Comparison of ENCODE assay signal across 8 cellular contexts in the genomic region with DNA sequence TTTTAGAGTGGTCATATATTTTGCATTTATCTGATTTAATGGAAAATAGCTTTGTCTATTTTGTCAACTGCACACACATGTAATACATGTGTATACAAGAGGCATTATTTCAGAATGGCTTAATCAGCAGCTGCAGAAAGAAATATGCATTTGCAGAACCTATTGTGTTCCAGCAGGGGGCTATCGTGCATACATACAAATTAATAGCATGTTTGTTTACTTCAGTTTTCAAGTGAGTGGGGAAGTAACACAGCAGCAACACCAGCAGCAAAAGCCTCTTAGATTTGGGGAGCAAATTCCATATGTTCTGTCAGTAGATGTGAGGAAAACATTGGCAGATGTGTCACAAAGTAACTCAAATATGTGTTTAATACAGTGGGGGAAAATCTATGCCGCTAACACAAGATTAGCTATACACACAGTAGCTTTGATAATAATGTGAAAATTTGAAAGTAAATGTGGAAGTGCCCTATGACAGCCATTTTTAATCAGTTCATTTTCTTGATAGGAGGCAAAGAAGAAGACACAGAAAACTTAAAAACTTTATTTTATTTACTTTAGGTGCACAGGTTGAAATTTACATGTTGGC.
A peak's percentile ranks its signal among the peaks of the same experiment; 100 is the strongest.
DNase-seq lines count a peak whose midpoint lies in the region; ATAC-seq, FAIRE-seq and TF ChIP-seq lines count a peak whose summit lies in the region.

No MANE protein-coding gene starts in this region.

- peak; percentile 71 for FAIRE-seq in GM12878 (lab: Jason Lieb, UNC)

- TF ChIP-seq RAD21 in GM12878 (IDR thresholded peaks at IDR 0.05; ENCODE audit: insufficient read depth, low read depth, low read length), result peak; percentile 91

- H3K4me3 ChIP-seq in GM12878 (no peak overlapping the region), neuronal stem cell (ENCODE audit: low read length in 2 of 2) (no peak overlapping the region)

- 50% methylated on average over 2 of the region's 2 CpGs for WGBS in GM12878 (ENCODE audit: insufficient coverage, insufficient replicate concordance, low lambda C conversion rate, missing lambda C conversion rate)
- no CpG with 5 or more reads among the region's 2 CpGs for WGBS in neuronal stem cell (ENCODE audit: extremely low coverage in 2 of 2, insufficient read length in 2 of 2, insufficient replicate concordance in 1 of 2), 2 donors

- in situ Hi-C loops in GM12878 (cut with MboI), result no loop called here

- H3K9ac ChIP-seq in GM12878 (ENCODE audit: control insufficient read depth, insufficient read depth, low read length), result no peak overlapping the region
- H3K9ac ChIP-seq in neuronal stem cell (ENCODE audit: low read depth, low read length, poor library complexity), result no peak overlapping the region

- DNase-seq in AG09319 (ENCODE audit: extremely low read depth, low read depth), result peak; percentile 37
- peak; percentile 50 for DNase-seq in NCI-H510A (lab: John Stamatoyannopoulos, UW)
- peak; percentile 11 for DNase-seq in GM12878 (ENCODE audit: low read depth, low spot score)
- peak in 1 of 2 donors; percentile 6 for DNase-seq in left colon
- DNase-seq in activated T-cell treated with anti-CD3 and anti-CD28 coated beads, Interleukin-2, amount 50 U/mL, for 48 hours, result no peak
- no peak for DNase-seq in neuronal stem cell (ENCODE audit: low spot score)

- no peak overlapping the region for H2AK5ac ChIP-seq in neuronal stem cell (ENCODE audit: low read depth, low read length)

- no peaks in the 10 kb centered on the region for H3K4me1 ChIP-seq in GM12878 (ENCODE audit: control insufficient read depth, insufficient read depth, low read length)
- peaks cover 4 to 16% of the 10 kb centered on the region in 2 donors for H3K4me1 ChIP-seq in neuronal stem cell (ENCODE audit: control insufficient read depth in 2 of 2, insufficient read depth in 1 of 2, low read depth in 1 of 2, low read length in 2 of 2)

- no peaks in the 10 kb centered on the region for H3K79me1 ChIP-seq in neuronal stem cell (ENCODE audit: low read depth, low read length)

- H3K18ac ChIP-seq in neuronal stem cell (ENCODE audit: low read length), result no peak overlapping the region

- no peak overlapping the region for H3K14ac ChIP-seq in neuronal stem cell (ENCODE audit: low read length)

- H3K36me3 ChIP-seq in GM12878 (ENCODE audit: control insufficient read depth in 2 of 2, insufficient read depth in 2 of 2, low read length in 1 of 2), result no peaks in the 10 kb centered on the region
- H3K36me3 ChIP-seq in neuronal stem cell (replicated peaks in 1 of 2; ENCODE audit: control insufficient read depth in 2 of 2, insufficient read depth in 2 of 2, low read length in 2 of 2), result no peaks in the 10 kb centered on the region

- TF ChIP-seq CTCF in AG09319 (IDR thresholded peaks at IDR 0.05; ENCODE audit: low read depth, low read length) (peak; percentile 83), GM12878 (IDR thresholded peaks at IDR 0.05 in 2 of 3, conservative IDR thresholded peaks at IDR 0.05 in 1 of 3; ENCODE audit: control insufficient read depth in 2 of 3, extremely low read depth in 1 of 3, insufficient read depth in 1 of 3, low read depth in 3 of 3, low read length in 3 of 3) (peak; percentile 73 to 78 (median 75))

- no peak overlapping the region for H4K91ac ChIP-seq in neuronal stem cell (ENCODE audit: low read depth, low read length, poor library complexity)

- TF ChIP-seq POLR2A in GM12878 (IDR thresholded peaks at IDR 0.05; ENCODE audit: low read depth, low read length), result no peak

- no peak overlapping the region for H2BK120ac ChIP-seq in neuronal stem cell (ENCODE audit: low read depth, low read length)

- H3K23ac ChIP-seq in neuronal stem cell (ENCODE audit: low read depth, low read length, poor library complexity), result no peak overlapping the region

- H2BK12ac ChIP-seq in neuronal stem cell (ENCODE audit: low read length), result no peak overlapping the region

- no peak overlapping the region for H4K8ac ChIP-seq in neuronal stem cell (ENCODE audit: low read depth, low read length)

- intact Hi-C loops in GM12878 (cut with micrococcal nuclease; ENCODE audit: unreplicated experiment), result loop anchor here (1.0 to 5.0 kb wide), 4 partner anchors 183 to 694 kb away; no protein-coding TSS in a partner anchor
- intact Hi-C loops in left colon (cut with DNase I, micrococcal nuclease), result no loop called here

- no peak overlapping the region for H2AFZ ChIP-seq in GM12878 (ENCODE audit: control insufficient read depth, low read depth, low read length)
- no peak overlapping the region for H2AFZ ChIP-seq in neuronal stem cell (ENCODE audit: low read length)

- H3K27ac ChIP-seq in GM12878 (ENCODE audit: control insufficient read depth, insufficient read depth), result no peak overlapping the region
- H3K27ac ChIP-seq in neuronal stem cell (replicated peaks; ENCODE audit: low read length), result no peak overlapping the region

- SMC1A ChIA-PET in GM12878 (lab: Charles Lee; ENCODE audit: uncharacterized antibody, unreplicated experiment), result interaction anchor here (0.6 to 3.0 kb wide), 54 partner anchors 11 to 1090 kb away, joined by 3 to 29 read pairs (median 4); no protein-coding TSS in a partner anchor

- no TSS peak for BruUV-seq in GM12878 (replicated peaks; lab: Mats Ljungman, UMichigan)

- H4K20me1 ChIP-seq in GM12878 (ENCODE audit: control insufficient read depth, insufficient read depth), result no peaks in the 10 kb centered on the region

- H3K9me3 ChIP-seq in GM12878 (replicated peaks; ENCODE audit: control insufficient read depth, insufficient read depth, low read length) (no peaks in the 10 kb centered on the region), neuronal stem cell (replicated peaks in 1 of 2; ENCODE audit: control insufficient read depth in 2 of 2, insufficient read depth in 1 of 2, low read depth in 1 of 2, low read length in 2 of 2) (no peaks in the 10 kb centered on the region)

- peak; percentile 67 for ATAC-seq in GM18502 (IDR thresholded peaks at IDR 0.05; ENCODE audit: poor library complexity, unreplicated experiment)
- ATAC-seq in HG03378 (IDR thresholded peaks at IDR 0.05; ENCODE audit: unreplicated experiment), result peak; percentile 81
- ATAC-seq in GM12878, result peak; percentile 86
- ATAC-seq in left colon, result peak; percentile 70

- POLR2A ChIA-PET in GM12878 (lab: Charles Lee), result no interaction called here

- H3K79me2 ChIP-seq in GM12878 (ENCODE audit: control insufficient read depth, insufficient read depth, low read length), result no peaks in the 10 kb centered on the region

- CTCF ChIA-PET in GM12878 (lab: Yijun Ruan, JAX), result interaction anchor here (0.7 to 3.4 kb wide), 63 partner anchors 8 to 693 kb away, joined by 3 to 38 read pairs (median 4); no protein-coding TSS in a partner anchor

- RAD21 ChIA-PET in GM12878 (lab: Charles Lee; ENCODE audit: unreplicated experiment), result interaction anchor here (0.6 to 2.8 kb wide), 39 partner anchors 9 to 695 kb away, joined by 3 to 12 read pairs (median 4); no protein-coding TSS in a partner anchor

- H3K4me2 ChIP-seq in GM12878 (ENCODE audit: control insufficient read depth, insufficient read depth) (no peak overlapping the region), neuronal stem cell (ENCODE audit: insufficient read depth, low read length, poor library complexity, severe bottlenecking) (no peak overlapping the region)

- no peak for TF ChIP-seq EP300 in GM12878 (IDR thresholded peaks at IDR 0.05; ENCODE audit: borderline replicate concordance in 1 of 2, control insufficient read depth in 1 of 2, low read depth in 2 of 2, low read length in 2 of 2)

- no peak overlapping the region for H2BK15ac ChIP-seq in neuronal stem cell (ENCODE audit: low read length)

- no peak overlapping the region for H3K4ac ChIP-seq in neuronal stem cell (ENCODE audit: low read length)

- H3K27me3 ChIP-seq in GM12878 (replicated peaks in 1 of 2; ENCODE audit: control insufficient read depth in 2 of 2, insufficient read depth in 2 of 2, low read length in 1 of 2), result no peaks in the 10 kb centered on the region
- no peaks in the 10 kb centered on the region for H3K27me3 ChIP-seq in neuronal stem cell (ENCODE audit: control insufficient read depth in 3 of 3, insufficient read depth in 3 of 3, low read depth in 1 of 3, low read length in 3 of 3)

- H2BK5ac ChIP-seq in neuronal stem cell (ENCODE audit: low read length), result no peak overlapping the region

TF ChIP-seq in GM12878, 131 proteins besides CTCF, POLR2A, EP300 and RAD21 (continues in another document):
- peak; percentile 18; the same call in 1 of the 2 replicates for TF ChIP-seq SPI1 (IDR thresholded peaks at IDR 0.05; ENCODE audit: borderline replicate concordance, insufficient read depth, low read depth, low read length)
- TF ChIP-seq SMAD5 (IDR thresholded peaks at IDR 0.05; ENCODE audit: low read depth), result no peak
- TF ChIP-seq, protein P1, sequence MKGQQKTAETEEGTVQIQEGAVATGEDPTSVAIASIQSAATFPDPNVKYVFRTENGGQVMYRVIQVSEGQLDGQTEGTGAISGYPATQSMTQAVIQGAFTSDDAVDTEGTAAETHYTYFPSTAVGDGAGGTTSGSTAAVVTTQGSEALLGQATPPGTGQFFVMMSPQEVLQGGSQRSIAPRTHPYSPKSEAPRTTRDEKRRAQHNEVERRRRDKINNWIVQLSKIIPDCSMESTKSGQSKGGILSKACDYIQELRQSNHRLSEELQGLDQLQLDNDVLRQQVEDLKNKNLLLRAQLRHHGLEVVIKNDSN (IDR thresholded peaks at IDR 0.05; ENCODE audit: borderline replicate concordance, extremely low read length, insufficient read depth, low read depth, low read length), result no peak
- no peak for TF ChIP-seq MEF2B (IDR thresholded peaks at IDR 0.05; ENCODE audit: partially characterized antibody, poor library complexity, severe bottlenecking)
- TF ChIP-seq SIN3A (IDR thresholded peaks at IDR 0.05; ENCODE audit: low read depth, low read length), result no peak

Comparison
In these comparisons a context has a peak if more than half of its experiments do, and no peak if none do; other contexts are left out.
1. DNase-seq: peak in AG09319 (single experiment), NCI-H510A (single experiment) and GM12878 (single experiment); none in activated T-cell treated with anti-CD3 and anti-CD28 coated beads, Interleukin-2, amount 50 U/mL, for 48 hours (0 of 2) and neuronal stem cell (single experiment).
2. Peak in every context shown above with its lines, with median percentiles within 50 percentile points of each other: ATAC-seq.